ENCODE assay signal across 13 cellular contexts in the genomic region with DNA sequence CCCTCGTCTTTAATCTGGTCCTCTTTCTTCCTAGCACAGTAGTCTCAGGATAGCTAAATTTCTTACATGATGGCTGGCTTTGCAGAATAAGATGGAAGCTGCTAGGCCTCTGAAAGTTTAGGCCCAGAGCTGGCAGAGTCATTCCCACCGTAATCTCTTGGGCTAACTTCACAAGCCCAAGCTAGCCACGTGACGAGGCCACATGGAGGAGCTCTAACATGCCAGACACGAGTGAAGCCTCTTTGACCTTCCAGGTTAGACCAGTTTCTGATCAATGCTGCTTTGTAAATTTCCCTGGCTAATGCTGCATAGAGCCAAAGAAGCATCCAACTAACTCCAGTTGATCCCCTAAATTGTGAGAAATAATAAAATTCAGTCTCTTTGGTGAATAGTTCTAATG. TPM values are rescaled to one million over a fixed set of nuclear protein-coding genes. Genes with fewer than 3 reads are reported as not detected.
DNase-seq lines count a peak whose midpoint lies in the region; ATAC-seq and TF ChIP-seq lines count a peak whose summit lies in the region.
"Had no signal": no experiment of that assay in that cellular context is flagged by ENCODE, and none has a peak within 500 bp of the region (broad histone marks: within the 10 kb centered on the region; RNA-seq: fewer than 3 reads in every experiment).

No MANE protein-coding gene starts in this region.

- no peaks in the 10 kb centered on the region for H3K9me3 Mint-ChIP-seq in Caco-2 (ENCODE audit: unreplicated experiment)
- H3K9me3 Mint-ChIP-seq in H9 = no peaks in the 10 kb centered on the region
- no peaks in the 10 kb centered on the region for H3K9me3 Mint-ChIP-seq in T-cell
- H3K9me3 Mint-ChIP-seq: stimulated activated naive CD8-positive, alpha-beta T cell treated with anti-CD3 and anti-CD28 coated beads, Interleukin-15, Interleukin-2, amounts not matched to agents 100 ng/mL and 50 ng/mL, for 24 hours had no signal

- DNase-seq in Caco-2 = peak; percentile 58 to 71
- peak; percentile 58 for DNase-seq in H9
- DNase-seq in RWPE2 (ENCODE audit: low spot score) = no peak
- DNase-seq in islet precursor cell = peak; percentile 72
- DNase-seq in T-cell = no peak
- DNase-seq: activated CD4-positive, alpha-beta T cell treated with anti-CD3 and anti-CD28 coated beads, Interleukin-2, amount 50 U/mL, for 4 hours; NCI-H446 treated with DMSO at 0.1 percent for 48 hours; stimulated activated CD4-positive, alpha-beta T cell treated with anti-CD3 and anti-CD28 coated beads, Interleukin-4, amount 100 ng/mL, for 4 hours had no signal

- H3K36me3 Mint-ChIP-seq in Caco-2 (ENCODE audit: insufficient read depth, unreplicated experiment) (no peaks in the 10 kb centered on the region), H9 (ENCODE audit: insufficient read depth in 1 of 3, low read depth in 3 of 3) (peaks cover 0 to 3% (median 0%) of the 10 kb centered on the region in 3 experiments; a peak in 3 of 7 replicates), T-cell (no peaks in the 10 kb centered on the region)
- H3K36me3 Mint-ChIP-seq: CD14-positive monocyte had no signal

- H3K4ac ChIP-seq in H9 (ENCODE audit: low read depth, low read length) = no peak overlapping the region

- no peak overlapping the region for H3K4me2 ChIP-seq in H9 (ENCODE audit: insufficient read depth, insufficient read length, low read length)

- intact Hi-C loops in Caco-2 (cut with micrococcal nuclease; ENCODE audit: unreplicated experiment) = loop anchor here (2.0 to 10.0 kb wide), 4 partner anchors 155 to 547 kb away; no protein-coding TSS in a partner anchor

- H3K14ac ChIP-seq in H9 (ENCODE audit: insufficient read depth, low read length) = no peak overlapping the region

- H2AK5ac ChIP-seq in H9 (ENCODE audit: insufficient read length, low read length) = no peak overlapping the region

- H3K27ac Mint-ChIP-seq in Caco-2 (ENCODE audit: unreplicated experiment) (no peak overlapping the region), H9 (no peak overlapping the region), T-cell (no peak overlapping the region)
- H3K27ac Mint-ChIP-seq: stimulated activated naive CD8-positive, alpha-beta T cell treated with anti-CD3 and anti-CD28 coated beads, Interleukin-15, Interleukin-2, amounts not matched to agents 100 ng/mL and 50 ng/mL, for 24 hours had no signal

- H4K20me1 ChIP-seq in H9 (ENCODE audit: control insufficient read depth, insufficient read depth, insufficient read length) = no peaks in the 10 kb centered on the region

- H3K4me1 ChIP-seq in Caco-2 (0 out of 2 replicates have a peak, but pooled peaks cover 5% of the 10 kb centered on the region), H9 (ENCODE audit: insufficient read depth, low read length) (no peaks in the 10 kb centered on the region), RWPE2 (ENCODE audit: insufficient read depth, poor library complexity, severe bottlenecking) (no peaks in the 10 kb centered on the region)

- TF ChIP-seq CTCF in Caco-2 (IDR thresholded peaks at IDR 0.05; ENCODE audit: insufficient read depth in 1 of 2, low read depth in 1 of 2, low read length in 1 of 2, severe bottlenecking in 1 of 2, unreplicated experiment in 1 of 2) = peak; percentile 16 to 52
- TF ChIP-seq CTCF in H9 (conservative IDR thresholded peaks at IDR 0.05) = peak; percentile 59
- peak; percentile 44 for TF ChIP-seq CTCF in RWPE2 (IDR thresholded peaks at IDR 0.05; ENCODE audit: poor library complexity, severe bottlenecking)

- H3K23me2 ChIP-seq in H9 (ENCODE audit: insufficient read length, low read depth, low read length, poor library complexity, severe bottlenecking) = no peaks in the 10 kb centered on the region

- no peaks in the 10 kb centered on the region for H3K79me2 ChIP-seq in H9 (ENCODE audit: insufficient read depth, low read length)

- no peaks in the 10 kb centered on the region for H3K79me1 ChIP-seq in H9 (ENCODE audit: insufficient read depth, low read depth, low read length, poor library complexity, severe bottlenecking)

- no peak overlapping the region for H2AFZ ChIP-seq in H9 (ENCODE audit: low read length)

- no peak overlapping the region for H4K91ac ChIP-seq in H9 (ENCODE audit: insufficient read length, low read depth, low read length)

- H3K23ac ChIP-seq in H9 (ENCODE audit: insufficient read length, low read depth, low read length) = no peak overlapping the region

- no peak overlapping the region for H3T11ph ChIP-seq in H9 (ENCODE audit: low read length)

- H3K27me3 ChIP-seq in Caco-2 (replicated peaks; ENCODE audit: control insufficient read depth, insufficient read depth, low read length) (no peaks in the 10 kb centered on the region), H9 (ENCODE audit: insufficient read depth, low read length) (no peaks in the 10 kb centered on the region), RWPE2 (ENCODE audit: insufficient read depth, poor library complexity, severe bottlenecking) (no peaks in the 10 kb centered on the region)

- no peak overlapping the region for H2BK12ac ChIP-seq in H9 (ENCODE audit: insufficient read length, low read depth, low read length)

- CTCF ChIA-PET in Caco-2 (lab: Charles Lee) (interaction anchor here (0.6 to 0.7 kb wide), 2 partner anchors 196 to 270 kb away, joined by 3 read pairs; no protein-coding TSS in a partner anchor), T-cell (lab: Charles Lee) (no interaction called here)

- no peak overlapping the region for H2BK5ac ChIP-seq in H9 (ENCODE audit: insufficient read length, low read length)

- no TSS peak for BruUV-seq in Caco-2 (replicated peaks; lab: Mats Ljungman, UMichigan)

- no peak overlapping the region for H2BK20ac ChIP-seq in H9 (ENCODE audit: low read depth, low read length, poor library complexity, severe bottlenecking)

- no peak overlapping the region for H2BK120ac ChIP-seq in H9 (ENCODE audit: low read depth, low read length, poor library complexity, severe bottlenecking)

- H3K4me3 Mint-ChIP-seq in Caco-2 (ENCODE audit: unreplicated experiment) (no peak overlapping the region), H9 (no peak overlapping the region), T-cell (no peak overlapping the region)
- H3K4me3 Mint-ChIP-seq: CD14-positive monocyte; stimulated activated naive CD8-positive, alpha-beta T cell treated with anti-CD3 and anti-CD28 coated beads, Interleukin-15, Interleukin-2, amounts not matched to agents 100 ng/mL and 50 ng/mL, for 24 hours had no signal

- no peak overlapping the region for H4K8ac ChIP-seq in H9 (replicated peaks; ENCODE audit: insufficient read length, low read depth, low read length)

- no CpG with 5 or more reads among the region's 5 CpGs for WGBS in H9 (ENCODE audit: extremely low coverage, insufficient read length, low lambda C conversion rate)

- POLR2A ChIA-PET in Caco-2 (lab: Charles Lee) (no interaction called here), T-cell (lab: Charles Lee) (no interaction called here)

- H4K5ac ChIP-seq in H9 (ENCODE audit: insufficient read length, low read depth, low read length) = no peak overlapping the region

- no peak overlapping the region for H3K9ac ChIP-seq in H9 (ENCODE audit: extremely low read depth, insufficient read length, low read length)

- ATAC-seq in RWPE2 (ENCODE audit: low read depth) = no peak; the same call in 2 of the 3 replicates
- no peak for ATAC-seq in T-cell (replicated peaks in 1 of 4)
- ATAC-seq in HG03159 (IDR thresholded peaks at IDR 0.05; ENCODE audit: unreplicated experiment) = no peak
- ATAC-seq in GM18868 (IDR thresholded peaks at IDR 0.05; ENCODE audit: unreplicated experiment) = no peak
- ATAC-seq in GM21360 (IDR thresholded peaks at IDR 0.05; ENCODE audit: unreplicated experiment) = no peak

- H3K27ac ChIP-seq in H9 (ENCODE audit: insufficient read length, low read depth, low read length) (no peak overlapping the region), RWPE2 (ENCODE audit: poor library complexity, severe bottlenecking) (no peak overlapping the region)

- no peak overlapping the region for H2BK15ac ChIP-seq in H9 (ENCODE audit: low read depth, low read length)

- H3K18ac ChIP-seq in H9 (ENCODE audit: insufficient read length, low read depth, low read length) = no peak overlapping the region

- H3K27me3 Mint-ChIP-seq in Caco-2 (ENCODE audit: insufficient read depth, unreplicated experiment) (no peaks in the 10 kb centered on the region), H9 (ENCODE audit: low read depth) (no peaks in the 10 kb centered on the region), T-cell (peaks cover 6 to 14% of the 10 kb centered on the region in 2 donors)
- H3K27me3 Mint-ChIP-seq: stimulated activated naive CD8-positive, alpha-beta T cell treated with anti-CD3 and anti-CD28 coated beads, Interleukin-15, Interleukin-2, amounts not matched to agents 100 ng/mL and 50 ng/mL, for 24 hours had no signal

- H3K4me3 ChIP-seq in Caco-2 (ENCODE audit: low read depth, low read length) (no peak overlapping the region), RWPE2 (ENCODE audit: severe bottlenecking) (no peak overlapping the region)

- no peak overlapping the region for H3K56ac ChIP-seq in H9 (ENCODE audit: insufficient read length, low read depth, low read length)

- H3K4me1 Mint-ChIP-seq in Caco-2 (ENCODE audit: low read depth, unreplicated experiment) = peaks cover 6% of the 10 kb centered on the region
- peaks cover 0 to 7% of the 10 kb centered on the region in 2 experiments; a peak in 3 of 4 replicates for H3K4me1 Mint-ChIP-seq in H9
- H3K4me1 Mint-ChIP-seq in T-cell = no peaks in the 10 kb centered on the region
- H3K4me1 Mint-ChIP-seq: CD14-positive monocyte had no signal

- no peaks in the 10 kb centered on the region for H3K9me3 ChIP-seq in Caco-2
- H3K9me3 ChIP-seq in H9 (ENCODE audit: control insufficient read depth, low read depth, low read length) = no peaks in the 10 kb centered on the region
- no peaks in the 10 kb centered on the region for H3K9me3 ChIP-seq in RWPE2 (ENCODE audit: severe bottlenecking)

- H3K36me3 ChIP-seq in Caco-2 (ENCODE audit: control insufficient read depth, insufficient read depth, low read length) = no peaks in the 10 kb centered on the region
- no peaks in the 10 kb centered on the region for H3K36me3 ChIP-seq in RWPE2 (ENCODE audit: low read depth)

RNA-seq across cellular contexts. Expression of gene CENPE, which starts 9.5 kb away (rescaled TPM):
- total RNA-seq in Caco-2 (2022) = 30.3 and 36.9 TPM in 2 replicates
- 34.4 and 38.1 TPM in 2 replicates for total RNA-seq in H9 (2021)
- total RNA-seq in T-cell = 1 to 10 TPM in 4 of 5 donors, under 1 TPM in 1; 0.92 to 5.1 (median 2.2) TPM

Comparison
In these comparisons a context has a peak if more than half of its experiments do, and no peak if none do; other contexts are left out.
1. DNase-seq: peak in Caco-2 (2 of 2), H9 (single experiment) and islet precursor cell (single experiment); none in RWPE2 (single experiment) and T-cell (0 of 34).
2. Peak in every context shown above with its lines, with median percentiles within 50 percentile points of each other: CTCF ChIP-seq.